ENCODE assay signal across 8 cellular contexts in the genomic region with DNA sequence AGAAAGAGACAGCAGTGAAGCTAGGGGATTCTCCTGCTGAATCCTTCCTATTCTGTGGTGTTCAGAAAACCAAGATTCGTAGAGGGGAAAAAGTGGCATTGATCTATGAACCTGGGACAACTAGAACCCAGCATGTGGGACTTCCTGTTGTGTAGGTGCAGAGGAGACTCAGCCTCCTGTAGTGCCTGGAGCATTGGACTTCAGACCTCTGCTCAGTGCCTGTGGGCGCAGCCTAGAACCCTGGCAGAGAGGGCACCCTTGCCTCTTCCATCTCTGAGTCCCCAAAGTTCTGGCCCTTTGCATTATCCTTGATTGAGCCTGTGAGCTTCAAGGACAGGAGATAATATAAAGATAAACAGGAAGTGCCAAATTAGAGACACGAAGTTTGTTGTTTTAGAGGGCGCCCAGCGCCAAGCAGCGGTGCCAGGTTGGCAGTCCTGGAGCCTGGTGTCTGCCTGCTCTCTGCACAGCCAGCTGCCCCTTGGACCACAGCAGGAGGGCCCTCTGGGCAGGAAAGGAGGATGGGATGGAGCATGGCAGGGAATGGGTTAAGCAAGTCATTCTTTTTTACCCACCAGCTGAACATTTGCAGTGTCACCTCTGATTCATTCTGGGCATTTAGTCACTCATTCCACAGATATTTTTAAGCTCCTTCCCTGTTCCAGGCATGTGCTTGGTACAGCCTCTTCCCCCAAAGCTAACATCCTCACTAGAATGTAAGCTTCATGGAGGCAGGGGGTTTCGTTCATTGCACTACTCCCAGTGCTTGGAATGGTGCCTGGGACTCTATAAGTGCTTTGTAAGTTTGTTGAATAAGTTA. TPM values are rescaled to one million over a fixed set of nuclear protein-coding genes. Genes with fewer than 3 reads are reported as not detected.
DNase-seq lines count a peak whose midpoint lies in the region; ATAC-seq and TF ChIP-seq lines count a peak whose summit lies in the region.
"Had no signal": no experiment of that assay in that cellular context is flagged by ENCODE, and none has a peak within 500 bp of the region (broad histone marks: within the 10 kb centered on the region; RNA-seq: fewer than 3 reads in every experiment).

No MANE protein-coding gene starts in this region.

- H3K9me3 ChIP-seq in HCT116 (ENCODE audit: control insufficient read depth in 1 of 2, insufficient read depth in 1 of 2, low read depth in 1 of 2, low read length in 2 of 2), result no peaks in the 10 kb centered on the region

- H3K27ac ChIP-seq in HCT116 (ENCODE audit: low read depth, low read length), result peak overlapping the region; percentile 32; the same call in 1 of the 2 replicates

- TF ChIP-seq CTCF in HCT116 (IDR thresholded peaks at IDR 0.05 in 2 of 3, conservative IDR thresholded peaks at IDR 0.05 in 1 of 3; ENCODE audit: borderline replicate concordance in 1 of 3, insufficient read depth in 1 of 3, low read depth in 2 of 3, low read length in 2 of 3), result no peak

- peak overlapping the region; percentile 24 for H2AFZ ChIP-seq in HCT116 (ENCODE audit: low read depth, low read length, poor library complexity, severe bottlenecking)

- H3K9me2 ChIP-seq in HCT116 (ENCODE audit: insufficient read depth), result no peaks in the 10 kb centered on the region

- no peaks in the 10 kb centered on the region for H3K27me3 ChIP-seq in HCT116 (ENCODE audit: insufficient read depth, low read length)

- ATAC-seq in HCT116, result peak; percentile 80

- CTCF ChIA-PET in HCT116 (lab: Charles Lee), result interaction anchor here (1.1 to 2.4 kb wide), 3 partner anchors 19 to 27 kb away, joined by 4 to 15 read pairs (median 5); a partner anchor contains a TSS

- DNase-seq in HCT116 (ENCODE audit: low read depth, low spot score), result peak; percentile 66
- DNase-seq in SW480 (ENCODE audit: low spot score), result peak; percentile 70
- DNase-seq in myocyte (ENCODE audit: low read depth), result peak; percentile 75
- DNase-seq in stimulated activated naive CD4-positive, alpha-beta T cell treated with Interleukin-2 at 50 U/mL for 16 hours (lab: John Stamatoyannopoulos, UW), result no peak
- no peak for DNase-seq in activated CD4-positive, alpha-beta T cell treated with anti-CD3 and anti-CD28 coated beads, Interleukin-2, amount 50 U/mL, for 4 hours
- no peak for DNase-seq in Ammon's horn (ENCODE audit: low spot score)
- DNase-seq: activated CD4-positive, CD25-positive, alpha-beta regulatory T cell treated with anti-CD3 and anti-CD28 coated beads, Interleukin-2, amount 50 U/mL, for 72 hours; NCI-H510A had no signal

- peaks cover 11 to 18% of the 10 kb centered on the region in 2 experiments for H3K4me1 ChIP-seq in HCT116 (ENCODE audit: control insufficient read depth in 1 of 2, insufficient read depth in 2 of 2, low read length in 2 of 2)

- no TSS peak for BruUV-seq in HCT116 (replicated peaks; lab: Mats Ljungman, UMichigan)

- no peak for TF ChIP-seq POLR2A in HCT116 (IDR thresholded peaks at IDR 0.05; ENCODE audit: borderline replicate concordance, extremely low read depth, insufficient read depth, insufficient read length)

- POLR2A ChIA-PET in HCT116 (lab: Charles Lee), result interaction anchor here (0.7 to 1.4 kb wide), 4 partner anchors 9 to 98 kb away, joined by 3 to 8 read pairs (median 4); a partner anchor contains a TSS

- H3K9ac ChIP-seq in HCT116 (ENCODE audit: low read length), result peak overlapping the region; percentile 41

- H3K4me2 ChIP-seq in HCT116 (ENCODE audit: low read length), result peak overlapping the region; percentile 65

- H4K20me1 ChIP-seq in HCT116 (ENCODE audit: insufficient read depth), result no peaks in the 10 kb centered on the region

- no peaks in the 10 kb centered on the region for H3K79me2 ChIP-seq in HCT116 (ENCODE audit: insufficient read depth, low read length)

- intact Hi-C loops in HCT116 (cut with micrococcal nuclease), result no loop called here

- RAD21 ChIA-PET in HCT116 (lab: Charles Lee; ENCODE audit: low non-redundant PET in 1 of 2, low total read pairs in 2 of 2, uncharacterized antibody in 2 of 2, unreplicated experiment in 2 of 2), result no interaction called here

- peak overlapping the region in 1 of 2 experiments; percentile 23; a peak in 2 of 4 replicates for H3K4me3 ChIP-seq in HCT116 (replicated peaks in 1 of 2; ENCODE audit: low read depth in 1 of 2, low read length in 2 of 2)

- no peaks in the 10 kb centered on the region for H3K36me3 ChIP-seq in HCT116 (ENCODE audit: control insufficient read depth in 1 of 2, insufficient read depth in 2 of 2, low read length in 2 of 2)

- no peak for TF ChIP-seq RAD21 in HCT116 (IDR thresholded peaks at IDR 0.05; ENCODE audit: low read depth)

TF ChIP-seq in HCT116, 20 proteins besides CTCF, POLR2A, EP300 and RAD21 (continues in another document):
- TF ChIP-seq, protein P1, sequence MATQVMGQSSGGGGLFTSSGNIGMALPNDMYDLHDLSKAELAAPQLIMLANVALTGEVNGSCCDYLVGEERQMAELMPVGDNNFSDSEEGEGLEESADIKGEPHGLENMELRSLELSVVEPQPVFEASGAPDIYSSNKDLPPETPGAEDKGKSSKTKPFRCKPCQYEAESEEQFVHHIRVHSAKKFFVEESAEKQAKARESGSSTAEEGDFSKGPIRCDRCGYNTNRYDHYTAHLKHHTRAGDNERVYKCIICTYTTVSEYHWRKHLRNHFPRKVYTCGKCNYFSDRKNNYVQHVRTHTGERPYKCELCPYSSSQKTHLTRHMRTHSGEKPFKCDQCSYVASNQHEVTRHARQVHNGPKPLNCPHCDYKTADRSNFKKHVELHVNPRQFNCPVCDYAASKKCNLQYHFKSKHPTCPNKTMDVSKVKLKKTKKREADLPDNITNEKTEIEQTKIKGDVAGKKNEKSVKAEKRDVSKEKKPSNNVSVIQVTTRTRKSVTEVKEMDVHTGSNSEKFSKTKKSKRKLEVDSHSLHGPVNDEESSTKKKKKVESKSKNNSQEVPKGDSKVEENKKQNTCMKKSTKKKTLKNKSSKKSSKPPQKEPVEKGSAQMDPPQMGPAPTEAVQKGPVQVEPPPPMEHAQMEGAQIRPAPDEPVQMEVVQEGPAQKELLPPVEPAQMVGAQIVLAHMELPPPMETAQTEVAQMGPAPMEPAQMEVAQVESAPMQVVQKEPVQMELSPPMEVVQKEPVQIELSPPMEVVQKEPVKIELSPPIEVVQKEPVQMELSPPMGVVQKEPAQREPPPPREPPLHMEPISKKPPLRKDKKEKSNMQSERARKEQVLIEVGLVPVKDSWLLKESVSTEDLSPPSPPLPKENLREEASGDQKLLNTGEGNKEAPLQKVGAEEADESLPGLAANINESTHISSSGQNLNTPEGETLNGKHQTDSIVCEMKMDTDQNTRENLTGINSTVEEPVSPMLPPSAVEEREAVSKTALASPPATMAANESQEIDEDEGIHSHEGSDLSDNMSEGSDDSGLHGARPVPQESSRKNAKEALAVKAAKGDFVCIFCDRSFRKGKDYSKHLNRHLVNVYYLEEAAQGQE (IDR thresholded peaks at IDR 0.05; ENCODE audit: low read depth), result no peak
- TF ChIP-seq SRF (IDR thresholded peaks at IDR 0.05; ENCODE audit: low read depth), result no peak; the same call in 1 of the 2 replicates
- peak; percentile 79 for TF ChIP-seq SIN3A (IDR thresholded peaks at IDR 0.05; ENCODE audit: low read depth)
- TF ChIP-seq, protein P2, sequence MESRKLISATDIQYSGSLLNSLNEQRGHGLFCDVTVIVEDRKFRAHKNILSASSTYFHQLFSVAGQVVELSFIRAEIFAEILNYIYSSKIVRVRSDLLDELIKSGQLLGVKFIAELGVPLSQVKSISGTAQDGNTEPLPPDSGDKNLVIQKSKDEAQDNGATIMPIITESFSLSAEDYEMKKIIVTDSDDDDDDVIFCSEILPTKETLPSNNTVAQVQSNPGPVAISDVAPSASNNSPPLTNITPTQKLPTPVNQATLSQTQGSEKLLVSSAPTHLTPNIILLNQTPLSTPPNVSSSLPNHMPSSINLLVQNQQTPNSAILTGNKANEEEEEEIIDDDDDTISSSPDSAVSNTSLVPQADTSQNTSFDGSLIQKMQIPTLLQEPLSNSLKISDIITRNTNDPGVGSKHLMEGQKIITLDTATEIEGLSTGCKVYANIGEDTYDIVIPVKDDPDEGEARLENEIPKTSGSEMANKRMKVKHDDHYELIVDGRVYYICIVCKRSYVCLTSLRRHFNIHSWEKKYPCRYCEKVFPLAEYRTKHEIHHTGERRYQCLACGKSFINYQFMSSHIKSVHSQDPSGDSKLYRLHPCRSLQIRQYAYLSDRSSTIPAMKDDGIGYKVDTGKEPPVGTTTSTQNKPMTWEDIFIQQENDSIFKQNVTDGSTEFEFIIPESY (IDR thresholded peaks at IDR 0.05; ENCODE audit: extremely low read depth, insufficient replicate concordance, low read length), result no peak
- peak; percentile 91 for TF ChIP-seq SP1 (IDR thresholded peaks at IDR 0.05; ENCODE audit: low read depth)
- TF ChIP-seq FOSL1 (IDR thresholded peaks at IDR 0.05; ENCODE audit: low read depth), result peak; percentile 93
- TF ChIP-seq JUND (IDR thresholded peaks at IDR 0.05), result peak; percentile 94
- TF ChIP-seq TCF7L2 (IDR thresholded peaks at IDR 0.05; ENCODE audit: borderline replicate concordance, extremely low read depth, insufficient read depth, insufficient read length), result no peak
- no peak; the same call in 1 of the 2 replicates for TF ChIP-seq ELF1 (IDR thresholded peaks at IDR 0.05; ENCODE audit: borderline replicate concordance, low read depth)
- no peak; the same call in 1 of the 2 replicates for TF ChIP-seq ZFX (IDR thresholded peaks at IDR 0.05)
- TF ChIP-seq EZH2 (IDR thresholded peaks at IDR 0.05), result no peak
- no peak for TF ChIP-seq ZNF274 (IDR thresholded peaks at IDR 0.05; ENCODE audit: low read depth, low read length)
- TF ChIP-seq YY1 (IDR thresholded peaks at IDR 0.05; ENCODE audit: extremely low read depth, insufficient replicate concordance, low read depth, low read length), result peak; percentile 52
- TF ChIP-seq, protein P3, sequence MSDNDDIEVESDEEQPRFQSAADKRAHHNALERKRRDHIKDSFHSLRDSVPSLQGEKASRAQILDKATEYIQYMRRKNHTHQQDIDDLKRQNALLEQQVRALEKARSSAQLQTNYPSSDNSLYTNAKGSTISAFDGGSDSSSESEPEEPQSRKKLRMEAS (IDR thresholded peaks at IDR 0.05), result peak; percentile 90

RNA-seq across cellular contexts. Expression of a gene that starts 11.9 kb away (rescaled TPM):
- total RNA-seq in HCT116 (2021; ENCODE audit: unreplicated experiment) (10.8 TPM), myocyte (0.05 and 0.16 TPM in 2 replicates)
- 5.9 and 6.0 TPM in 2 replicates for polyA plus RNA-seq in HCT116 (2012)
- 0.05 TPM for polyA plus RNA-seq in myocyte (2012)

RNA-seq across cellular contexts. Expression of a gene that starts 21.8 kb away (rescaled TPM):
- total RNA-seq in HCT116 (2021; ENCODE audit: unreplicated experiment) (53.2 TPM), myocyte (111 and 158 TPM in 2 replicates)
- polyA plus RNA-seq in HCT116 (2012), result 55.9 and 58.2 TPM in 2 replicates
- polyA plus RNA-seq in myocyte (2012), result 85.2 TPM

RNA-seq across cellular contexts. Expression of a gene that starts 31.4 kb away (rescaled TPM):
- total RNA-seq in HCT116 (2021; ENCODE audit: unreplicated experiment) (0.76 TPM), myocyte (0.05 and 0.21 TPM in 2 replicates)
- polyA plus RNA-seq in HCT116 (2012), result 1.2 and 1.6 TPM in 2 replicates
- polyA plus RNA-seq in myocyte (2012), result 1.2 TPM

RNA-seq across cellular contexts. Expression of a gene that starts 31.5 kb away (rescaled TPM):
- total RNA-seq in HCT116 (2021; ENCODE audit: unreplicated experiment) (112 TPM), myocyte (53.4 and 53.6 TPM in 2 replicates)
- 162 and 165 TPM in 2 replicates for polyA plus RNA-seq in HCT116 (2012)
- polyA plus RNA-seq in myocyte (2012), result 49.9 TPM

RNA-seq across cellular contexts. Expression of a gene that starts 33.2 kb away (rescaled TPM):
- total RNA-seq in HCT116 (2021; ENCODE audit: unreplicated experiment) (22.2 TPM), myocyte (1.8 and 3.1 TPM in 2 replicates)
- 26.8 and 27.2 TPM in 2 replicates for polyA plus RNA-seq in HCT116 (2012)
- polyA plus RNA-seq in myocyte (2012), result 15.8 TPM

Comparison
In these comparisons a context has a peak if more than half of its experiments do, and no peak if none do; other contexts are left out.
1. DNase-seq: peak in HCT116 (single experiment), SW480 (single experiment) and myocyte (single experiment); none in stimulated activated naive CD4-positive, alpha-beta T cell treated with Interleukin-2 at 50 U/mL for 16 hours (single experiment), activated CD4-positive, alpha-beta T cell treated with anti-CD3 and anti-CD28 coated beads, Interleukin-2, amount 50 U/mL, for 4 hours (0 of 2) and Ammon's horn (single experiment).
2. RNA of a gene that starts 11.9 kb away (total RNA-seq): 10.8 TPM in HCT116 (single experiment); 0.05 to 0.16 TPM in myocyte; every median in the first group is over 10 times any median in the second.